9 cellular contexts compared by ENCODE assay signal in genomic region chr15:64013179-64014043, GRCh38. TPM values are rescaled to one million over a fixed set of nuclear protein-coding genes. Genes with fewer than 3 reads are reported as not detected.
DNase-seq lines count a peak whose midpoint lies in the region; ATAC-seq, FAIRE-seq and TF ChIP-seq lines count a peak whose summit lies in the region.
"Had no signal": no experiment of that assay in that cellular context is flagged by ENCODE, and none has a peak within 500 bp of the region (broad histone marks: within the 10 kb centered on the region; RNA-seq: fewer than 3 reads in every experiment).

No MANE protein-coding gene starts in this region.

- TF ChIP-seq EP300 in K562 (IDR thresholded peaks at IDR 0.05; ENCODE audit: low read length) = no peak

- no peaks in the 10 kb centered on the region for H3K9me3 Mint-ChIP-seq in naive thymus-derived CD8-positive, alpha-beta T cell

- H3K4me3 ChIP-seq in A673 (ENCODE audit: low read depth, low read length, poor library complexity, severe bottlenecking) (no peak overlapping the region), K562 (no peak overlapping the region)
- H3K4me3 ChIP-seq: coronary artery had no signal

- H3K36me3 Mint-ChIP-seq in naive thymus-derived CD8-positive, alpha-beta T cell = no peaks in the 10 kb centered on the region

- DNase-seq in A673 (ENCODE audit: low spot score) (no peak), Daoy (ENCODE audit: low read depth) (peak; percentile 36), K562 (ENCODE audit: extremely low read depth in 1 of 4, low spot score in 3 of 4) (peak in 2 of 4 experiments; percentile 25 to 29), NCI-H1694 treated with DMSO at 0.1 percent for 48 hours (lab: John Stamatoyannopoulos, UW) (no peak), NCI-H345 (lab: John Stamatoyannopoulos, UW) (no peak)
- DNase-seq in naive thymus-derived CD8-positive, alpha-beta T cell = no peak

- peaks cover 15 to 53% (median 30%) of the 10 kb centered on the region in 4 donors for H3K4me1 Mint-ChIP-seq in naive thymus-derived CD8-positive, alpha-beta T cell

- 7% methylated on average over 3 of the region's 3 CpGs for WGBS in K562 (ENCODE audit: insufficient coverage, low coverage, missing lambda C conversion rate)

- no peak for ATAC-seq in K562
- no peak for ATAC-seq in naive thymus-derived CD8-positive, alpha-beta T cell
- no peak for ATAC-seq in HG02852 (IDR thresholded peaks at IDR 0.05; ENCODE audit: unreplicated experiment)
- ATAC-seq in GM18520 (IDR thresholded peaks at IDR 0.05; ENCODE audit: unreplicated experiment) = no peak

- H3K27me3 ChIP-seq in A673 (replicated peaks; ENCODE audit: insufficient read depth, low read depth, low read length, poor library complexity) (no peaks in the 10 kb centered on the region), K562 (ENCODE audit: control insufficient read depth in 2 of 2, insufficient read depth in 2 of 2, low read length in 2 of 2) (no peaks in the 10 kb centered on the region)

- H2AFZ ChIP-seq in K562 (ENCODE audit: low read depth, low read length) = no peak overlapping the region

- no peak overlapping the region for H3K4me2 ChIP-seq in K562 (ENCODE audit: insufficient read depth, low read length)

- H3K36me3 ChIP-seq in A673 (ENCODE audit: insufficient read depth, low read length, poor library complexity, severe bottlenecking) (no peaks in the 10 kb centered on the region), K562 (ENCODE audit: control insufficient read depth, insufficient read depth, low read length) (no peaks in the 10 kb centered on the region)

- peak overlapping the region in 8 of 10 donors; percentile 4 to 99 (median 70) for H3K27ac Mint-ChIP-seq in naive thymus-derived CD8-positive, alpha-beta T cell

- no peak overlapping the region for H3K9ac ChIP-seq in K562 (ENCODE audit: insufficient read depth in 1 of 2, low read depth in 2 of 2, low read length in 2 of 2)

- no peaks in the 10 kb centered on the region for H4K20me1 ChIP-seq in K562 (replicated peaks; ENCODE audit: control insufficient read depth, insufficient read depth, low read length)

- no peaks in the 10 kb centered on the region for H3K9me3 ChIP-seq in A673 (ENCODE audit: low read depth, low read length, poor library complexity, severe bottlenecking)
- H3K9me3 ChIP-seq in K562 (replicated peaks; ENCODE audit: control insufficient read depth, insufficient read depth, low read depth, low read length) = no peaks in the 10 kb centered on the region

- BruUV-seq in A673 (replicated peaks; lab: Mats Ljungman, UMichigan) = TSS peak; percentile 40
- BruUV-seq in K562 (replicated peaks; lab: Mats Ljungman, UMichigan) = no TSS peak

- no peak for TF ChIP-seq RAD21 in K562 (CRISPR knock-in tag; conservative IDR thresholded peaks at IDR 0.05 in 1 of 2, IDR thresholded peaks at IDR 0.05 in 1 of 2)

- POLR2A ChIA-PET in A673 (lab: Charles Lee; ENCODE audit: low non-redundant PET) (no interaction called here), K562 (lab: Yijun Ruan, JAX) (interaction anchor here (0.6 to 1.3 kb wide), 2 partner anchors 11 to 41 kb away, joined by 3 read pairs; no protein-coding TSS in a partner anchor)
- POLR2A ChIA-PET in naive thymus-derived CD8-positive, alpha-beta T cell (lab: Charles Lee) = no interaction called here

- H3K4me3 Mint-ChIP-seq in naive thymus-derived CD8-positive, alpha-beta T cell = peak overlapping the region in 1 of 10 donors; percentile 0

- in situ Hi-C loops in K562 (cut with MboI) = no loop called here

- H3K4me1 ChIP-seq in A673 (ENCODE audit: insufficient read depth, low read length, poor library complexity, severe bottlenecking) (peaks cover 27% of the 10 kb centered on the region), K562 (replicated peaks in 1 of 2; ENCODE audit: control insufficient read depth in 2 of 2, insufficient read depth in 2 of 2, low read length in 2 of 2) (peaks cover 8 to 34% of the 10 kb centered on the region in 2 experiments; a peak in 4 of 5 replicates)

- no peaks in the 10 kb centered on the region for H3K9me1 ChIP-seq in K562 (ENCODE audit: control insufficient read depth, insufficient read depth, low read length)

- TF ChIP-seq CTCF in A673 (conservative IDR thresholded peaks at IDR 0.05; ENCODE audit: low read depth, low read length) (no peak), K562 (IDR thresholded peaks at IDR 0.05 in 2 of 3, conservative IDR thresholded peaks at IDR 0.05 in 1 of 3; ENCODE audit: insufficient read depth in 2 of 3, low read depth in 1 of 3, low read length in 3 of 3) (no peak)

- CTCF ChIA-PET in A673 (lab: Charles Lee) = interaction anchor here (0.7 kb wide), 1 partner anchor 53 kb away, joined by 3 read pairs; no protein-coding TSS in a partner anchor
- CTCF ChIA-PET in K562 (lab: Yijun Ruan, JAX; ENCODE audit: low intra/inter-chr PET ratio) = no interaction called here

- no peaks in the 10 kb centered on the region for H3K27me3 Mint-ChIP-seq in naive thymus-derived CD8-positive, alpha-beta T cell

- intact Hi-C loops in A673 (cut with micrococcal nuclease; ENCODE audit: unreplicated experiment) (no loop called here), K562 (cut with micrococcal nuclease) (no loop called here)

- peak; percentile 59 for FAIRE-seq in K562 (lab: Jason Lieb, UNC)

- no peak for TF ChIP-seq POLR2A in K562 (conservative IDR thresholded peaks at IDR 0.05)

- no peaks in the 10 kb centered on the region for H3K79me2 ChIP-seq in K562 (ENCODE audit: control insufficient read depth, insufficient read depth, low read length)

- H3K27ac ChIP-seq in A673 (ENCODE audit: low read depth, low read length, poor library complexity, severe bottlenecking) (peak overlapping the region; percentile 34), K562 (ENCODE audit: extremely low read depth, low read depth, low read length) (no peak overlapping the region)
- H3K27ac ChIP-seq: coronary artery had no signal

TF ChIP-seq in K562, 482 proteins besides CTCF, POLR2A, EP300 and RAD21 (continues in another document):
- no peak for TF ChIP-seq L3MBTL2 (IDR thresholded peaks at IDR 0.05)
- TF ChIP-seq FOSL1 (tag; conservative IDR thresholded peaks at IDR 0.05) = peak; percentile 45
- TF ChIP-seq HMBOX1 (IDR thresholded peaks at IDR 0.05) = peak; percentile 72; the same call in 1 of the 2 replicates
- TF ChIP-seq PBX2 (CRISPR knock-in tag; IDR thresholded peaks at IDR 0.05; ENCODE audit: low read depth) = no peak
- peak; percentile 64 for TF ChIP-seq PBX2 (tag; conservative IDR thresholded peaks at IDR 0.05; ENCODE audit: low read depth)
- TF ChIP-seq MEIS2 (IDR thresholded peaks at IDR 0.05; ENCODE audit: partially characterized antibody) = peak; percentile 89

RNA-seq across cellular contexts. Expression of gene DAPK2, which starts 32.9 kb away (rescaled TPM):
- total RNA-seq in A673 (2021) = 15.7 and 19.2 TPM in 2 replicates
- 1.5 and 1.9 TPM in 2 replicates for total RNA-seq in Daoy (2014; rRNA removed; shearing (Covaris generic))
- 6.8 and 11.4 TPM in 2 replicates for total RNA-seq in K562 (2011; cell fraction: chromatin; rRNA removed; ENCODE audit: low replicate concordance)
- 5.1 and 6.5 TPM in 2 replicates for total RNA-seq in K562 (2011; cell fraction: nucleolus; rRNA removed)
- total RNA-seq in K562 (2011; cell fraction: nucleoplasm; rRNA removed) = 7.7 and 10.2 TPM in 2 replicates
- total RNA-seq in K562 (2014; rRNA removed) = 2.2 and 3.3 TPM in 2 replicates
- total RNA-seq in K562 (2014; rRNA removed; fragmentation: Illumina TruSeq; extraction: Trizol) = 1.6 and 1.7 TPM in 2 replicates
- 1.3 and 2.2 TPM in 2 replicates for total RNA-seq in K562 (2015; rRNA removed; fragmentation: Illumina TruSeq; extraction: Trizol)
- total RNA-seq in K562 (2021) = 3.3 and 3.9 TPM in 2 replicates
- polyA plus RNA-seq in K562 (2011; rRNA removed) = 2.9 and 5.2 TPM in 2 replicates
- polyA plus RNA-seq in K562 (2011; cell fraction: cytosol; rRNA removed) = 2.5 and 5.4 TPM in 2 replicates
- 7.6 and 18.2 TPM in 2 replicates for polyA plus RNA-seq in K562 (2011; cell fraction: nucleus; rRNA removed)
- polyA plus RNA-seq in K562 (2012) = 1.7 and 4.1 TPM in 2 replicates
- polyA plus RNA-seq in K562 (2014; fragmentation: Illumina TruSeq; extraction: Trizol) = 1.4 and 1.9 TPM in 2 replicates
- polyA plus RNA-seq in K562 (2014; fragmentation: Nextera tagmentation; extraction: Ambion mirVana) = under 1 TPM; 0.14 to 0.20 TPM
- 3.5 and 3.6 TPM in 2 replicates for polyA plus RNA-seq in K562 (2014; rRNA removed)
- 2.5 and 3.3 TPM in 2 replicates for polyA minus RNA-seq in K562 (2011; rRNA and poly(A)+ RNA removed)
- 2.2 and 2.9 TPM in 2 replicates for polyA minus RNA-seq in K562 (2011; cell fraction: cytosol; rRNA and poly(A)+ RNA removed)
- 3.6 and 5.4 TPM in 2 replicates for polyA minus RNA-seq in K562 (2011; cell fraction: nucleus; rRNA and poly(A)+ RNA removed)
- 1 to 10 TPM; 1.3 to 1.6 TPM for total RNA-seq in naive thymus-derived CD8-positive, alpha-beta T cell
- polyA plus RNA-seq in naive thymus-derived CD8-positive, alpha-beta T cell = 1 to 10 TPM in 2 of 3 donors, under 1 TPM in 1; 0.41 to 4.0 (median 1.1) TPM
